In the genomic region with DNA sequence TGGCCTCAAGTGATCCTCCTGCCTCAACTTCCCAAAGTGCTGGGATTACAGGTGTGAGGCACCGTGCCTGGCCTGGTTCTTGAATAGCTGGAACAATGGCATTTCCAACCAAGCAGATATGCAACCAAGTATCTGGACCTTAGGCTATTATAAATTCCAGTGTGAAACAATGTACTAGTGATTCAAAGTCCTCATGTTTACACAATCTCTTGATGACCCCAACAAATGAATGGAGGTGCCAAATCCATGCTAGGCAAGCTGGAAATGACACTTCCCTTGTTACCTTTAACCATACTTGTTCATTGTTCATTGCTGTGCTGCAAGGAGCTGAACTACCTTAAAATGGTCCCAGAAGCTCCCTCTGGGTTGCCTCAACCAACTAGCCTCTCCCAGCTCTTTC, we compare ENCODE assay signal across 1 cellular context.
TF ChIP-seq lines count a peak whose summit lies in the region.

No MANE protein-coding gene starts in this region.

TF ChIP-seq in IMR-90, 13 proteins besides CTCF, POLR2A, EP300 and RAD21 (continued from another document):
- TF ChIP-seq, protein P1, sequence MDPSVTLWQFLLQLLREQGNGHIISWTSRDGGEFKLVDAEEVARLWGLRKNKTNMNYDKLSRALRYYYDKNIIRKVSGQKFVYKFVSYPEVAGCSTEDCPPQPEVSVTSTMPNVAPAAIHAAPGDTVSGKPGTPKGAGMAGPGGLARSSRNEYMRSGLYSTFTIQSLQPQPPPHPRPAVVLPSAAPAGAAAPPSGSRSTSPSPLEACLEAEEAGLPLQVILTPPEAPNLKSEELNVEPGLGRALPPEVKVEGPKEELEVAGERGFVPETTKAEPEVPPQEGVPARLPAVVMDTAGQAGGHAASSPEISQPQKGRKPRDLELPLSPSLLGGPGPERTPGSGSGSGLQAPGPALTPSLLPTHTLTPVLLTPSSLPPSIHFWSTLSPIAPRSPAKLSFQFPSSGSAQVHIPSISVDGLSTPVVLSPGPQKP (IDR thresholded peaks at IDR 0.05; ENCODE audit: borderline replicate concordance, low read depth, low read length): no peak
- TF ChIP-seq RCOR1 (IDR thresholded peaks at IDR 0.05; ENCODE audit: insufficient replicate concordance, low read length) (no peak), MXI1 (IDR thresholded peaks at IDR 0.05; ENCODE audit: borderline replicate concordance, low read depth, low read length) (no peak), CHD1 (IDR thresholded peaks at IDR 0.05; ENCODE audit: low read depth, low read length) (no peak), MAFK (IDR thresholded peaks at IDR 0.05; ENCODE audit: low read depth, low read length) (no peak)
TF ChIP-seq in IMR-90: peak in this region for 0.
